Comparison of ENCODE assay signal across 7 cellular contexts in the genomic region with DNA sequence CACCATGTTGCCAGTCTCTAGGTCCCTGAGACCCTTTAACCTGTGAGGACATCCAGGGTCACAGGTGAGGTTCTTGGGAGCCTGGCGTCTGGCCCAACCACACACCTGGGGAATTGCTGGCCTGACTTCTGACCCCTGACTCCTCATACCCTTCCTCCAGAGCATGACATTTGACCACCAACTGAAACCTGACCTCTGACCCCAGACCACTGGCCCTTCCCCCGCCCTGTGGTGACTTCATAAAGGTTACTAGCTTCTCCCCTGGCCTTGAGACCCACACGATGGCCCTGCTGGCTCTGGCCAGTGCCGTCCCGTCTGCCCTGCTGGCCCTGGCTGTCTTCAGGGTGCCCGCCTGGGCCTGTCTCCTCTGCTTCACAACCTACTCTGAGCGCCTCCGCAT. TPM values are rescaled to one million over a fixed set of nuclear protein-coding genes. Genes with fewer than 3 reads are reported as not detected.
DNase-seq lines count a peak whose midpoint lies in the region; ATAC-seq and TF ChIP-seq lines count a peak whose summit lies in the region.

Gene SPACA6, plus strand, starts transcription at position 85 of the 400 bp plus-strand sequence. Its CDS starts 197 bp downstream, at position 282.

- intact Hi-C loops in Panc1 (cut with micrococcal nuclease; ENCODE audit: unreplicated experiment) (no loop called here), dorsolateral prefrontal cortex (cut with DNase I) (no loop called here), tibial artery (cut with DNase I; ENCODE audit: low total_unique reads) (no loop called here), OCI-LY7 (cut with micrococcal nuclease; ENCODE audit: unreplicated experiment) (no loop called here)

- peak within 1 kb of the TSS; percentile 34; the same call in 1 of the 2 replicates for H3K27ac ChIP-seq in Panc1 (ENCODE audit: low read length)
- H3K27ac ChIP-seq in dorsolateral prefrontal cortex, result peak within 1 kb of the TSS in 55 of 59 donors; percentile 1 to 99 (median 98)
- no peak within 1 kb of the TSS for H3K27ac ChIP-seq in mesodermal cell (ENCODE audit: low read depth, low read length, severe bottlenecking)
- H3K27ac ChIP-seq in tibial artery, result peak within 1 kb of the TSS; percentile 94 to 100
- H3K27ac ChIP-seq in OCI-LY7 (ENCODE audit: low read depth, low read length, poor library complexity, severe bottlenecking), result no peak within 1 kb of the TSS

- H3K9me2 ChIP-seq in OCI-LY7 (ENCODE audit: insufficient read depth, low read length), result no peaks in the 10 kb centered on the region

- H3K79me2 ChIP-seq in OCI-LY7 (ENCODE audit: insufficient read depth, low read depth, low read length), result no peaks in the 10 kb centered on the region

- POLR2A ChIA-PET in Panc1 (lab: Charles Lee) (no interaction called here), OCI-LY7 (lab: Charles Lee) (no interaction called here)

- in situ Hi-C loops in Panc1 (cut with HindIII; ENCODE audit: low pct_unique_long_range_greater_than_20kb, low sequenced_read_pairs), result no loop called here

- H2AFZ ChIP-seq in OCI-LY7 (ENCODE audit: low read length), result no peak within 1 kb of the TSS

- H3K4me3 ChIP-seq in Panc1 (ENCODE audit: low read depth in 2 of 2, low read length in 2 of 2), result peak within 1 kb of the TSS; percentile 70 to 76; a peak in 2 of 4 replicates
- peak within 1 kb of the TSS in 57 of 59 donors; percentile 14 to 97 (median 85) for H3K4me3 ChIP-seq in dorsolateral prefrontal cortex
- peak within 1 kb of the TSS; percentile 8 for H3K4me3 ChIP-seq in mesodermal cell (ENCODE audit: extremely low read depth, insufficient read depth, low read length, poor library complexity, severe bottlenecking)
- peak within 1 kb of the TSS; percentile 71 to 97 for H3K4me3 ChIP-seq in tibial artery
- no peak within 1 kb of the TSS for H3K4me3 ChIP-seq in OCI-LY7 (ENCODE audit: low read depth, low read length, poor library complexity, severe bottlenecking)

- H3K36me3 ChIP-seq in Panc1 (ENCODE audit: control insufficient read depth, insufficient read depth, low read length) (no peaks in the 10 kb centered on the region; the same call in 1 of the 2 replicates), mesodermal cell (ENCODE audit: control insufficient read depth, insufficient read depth, low read length) (peaks cover 64% of the 10 kb centered on the region), tibial artery (peaks cover 7 to 56% (median 40%) of the 10 kb centered on the region in 3 donors), OCI-LY7 (ENCODE audit: insufficient read depth, low read length) (no peaks in the 10 kb centered on the region)

- H3K4me1 ChIP-seq in Panc1 (ENCODE audit: control insufficient read depth, insufficient read depth, low read length) (peaks cover 10% of the 10 kb centered on the region), mesodermal cell (ENCODE audit: control insufficient read depth, insufficient read depth, low read length, poor library complexity, severe bottlenecking) (peaks cover 23% of the 10 kb centered on the region), tibial artery (peaks cover 0 to 34% (median 26%) of the 10 kb centered on the region in 4 donors), OCI-LY7 (ENCODE audit: insufficient read depth, low read length, poor library complexity, severe bottlenecking) (peaks cover 15% of the 10 kb centered on the region)

- H3K9me3 ChIP-seq in Panc1 (ENCODE audit: control insufficient read depth, insufficient read depth, low read depth, low read length) (no peaks in the 10 kb centered on the region), mesodermal cell (ENCODE audit: control insufficient read depth, low read length) (no peaks in the 10 kb centered on the region), tibial artery (no peaks in the 10 kb centered on the region), OCI-LY7 (ENCODE audit: low read length) (no peaks in the 10 kb centered on the region)

- TF ChIP-seq CTCF in Panc1 (IDR thresholded peaks at IDR 0.05), result no peak
- TF ChIP-seq CTCF in dorsolateral prefrontal cortex (IDR thresholded peaks at IDR 0.05 in 54 of 56, conservative IDR thresholded peaks at IDR 0.05 in 2 of 56; ENCODE audit: low read depth in 1 of 56, partially characterized antibody in 56 of 56), result no peak
- TF ChIP-seq CTCF in tibial artery (IDR thresholded peaks at IDR 0.05), result no peak
- no peak for TF ChIP-seq CTCF in OCI-LY7 (conservative IDR thresholded peaks at IDR 0.05; ENCODE audit: low read length)

- BruUV-seq in Panc1 (replicated peaks; lab: Mats Ljungman, UMichigan), result no TSS peak
- no TSS peak for BruUV-seq in OCI-LY7 (replicated peaks; lab: Mats Ljungman, UMichigan)

- WGBS in mesodermal cell (ENCODE audit: insufficient coverage in 2 of 2), 2 experiments, result 84 to 94% methylated on average over 6 to 8 of the region's 8 CpGs

- CTCF ChIA-PET in Panc1 (lab: Charles Lee) (no interaction called here), OCI-LY7 (lab: Charles Lee; ENCODE audit: unreplicated experiment) (no interaction called here)

- H3K27me3 ChIP-seq in Panc1 (ENCODE audit: control insufficient read depth, insufficient read depth, low read length) (no peaks in the 10 kb centered on the region), dorsolateral prefrontal cortex (no peaks in the 10 kb centered on the region), tibial artery (no peaks in the 10 kb centered on the region)

- H3K4me2 ChIP-seq in OCI-LY7 (ENCODE audit: low read length), result no peak within 1 kb of the TSS

- no peak for ATAC-seq in Panc1
- ATAC-seq in HG03432 (IDR thresholded peaks at IDR 0.05; ENCODE audit: unreplicated experiment), result no peak

- H4K20me1 ChIP-seq in OCI-LY7 (ENCODE audit: insufficient read depth, low read length), result no peaks in the 10 kb centered on the region

- DNase-seq in Panc1 (ENCODE audit: low read depth, low spot score), result no peak
- no peak for DNase-seq in dorsolateral prefrontal cortex
- no peak for DNase-seq in tibial artery
- DNase-seq in OCI-LY7 (ENCODE audit: low spot score), result no peak
- DNase-seq in SHP77 treated with DMSO at 0.1 percent for 48 hours (lab: John Stamatoyannopoulos, UW), result no peak

RNA-seq across cellular contexts. Expression of gene SPACA6, which starts in this region (rescaled TPM):
- total RNA-seq in Panc1 (2021; ENCODE audit: unreplicated experiment), result 14.3 TPM
- polyA plus RNA-seq in Panc1 (2012; ENCODE audit: insufficient read length), result 5.8 TPM
- 10 to 100 TPM; 15.5 to 76.0 (median 27.1) TPM for total RNA-seq in dorsolateral prefrontal cortex
- polyA plus RNA-seq in mesodermal cell (2013, experiment 1 of 2), result 14.6 TPM
- 13.1 TPM for polyA plus RNA-seq in mesodermal cell (2013, experiment 2 of 2)
- total RNA-seq in OCI-LY7 (2014; rRNA removed; shearing (Covaris generic)), result 5.9 and 12.5 TPM in 2 replicates
- total RNA-seq in OCI-LY7 (2022), result 2.5 and 5.1 TPM in 2 replicates

Comparison
In these comparisons a context has a peak if more than half of its experiments do, and no peak if none do; other contexts are left out.
1. H3K27ac ChIP-seq: peak in Panc1 (single experiment), dorsolateral prefrontal cortex (55 of 59) and tibial artery (2 of 2); none in mesodermal cell (single experiment) and OCI-LY7 (single experiment).